9 cellular contexts compared by ENCODE assay signal in genomic region chr10:30597433-30597824, GRCh38. TPM values are rescaled to one million over a fixed set of nuclear protein-coding genes. Genes with fewer than 3 reads are reported as not detected.
"Had no signal": no experiment of that assay in that cellular context is flagged by ENCODE, and none has a peak within 500 bp of the region (broad histone marks: within the 10 kb centered on the region; RNA-seq: fewer than 3 reads in every experiment).

No MANE protein-coding gene starts in this region.

RNA-seq across cellular contexts. Expression of gene LYZL2, which starts 32.1 kb away (rescaled TPM):
- total RNA-seq: activated CD4-positive, alpha-beta memory T cell treated with anti-CD3 and anti-CD28 coated beads, Interleukin-2, amount 10 ng/mL, durations not matched to agents 7 days and 5 days; activated CD4-positive, alpha-beta T cell treated with anti-CD3 and anti-CD28 coated beads for 36 hours; activated CD8-positive, alpha-beta memory T cell treated with anti-CD3 and anti-CD28 coated beads for 36 hours; activated naive CD4-positive, alpha-beta T cell treated with anti-CD3 and anti-CD28 coated beads for 36 hours; activated T-helper 17 cell treated with anti-CD3 and anti-CD28 coated beads, Interleukin-2, amount 50 U/mL, for 72 hours; cardiac septum; NCI-H460; PC-9; SK-MEL-5 had no signal
